ENCODE assay signal across 1 cellular context in genomic region chr12:52867152-52867551, GRCh38.
TF ChIP-seq lines count a peak whose summit lies in the region.

No MANE protein-coding gene starts in this region.

TF ChIP-seq in endothelial cell of umbilical vein, 7 proteins besides CTCF, POLR2A, EP300 and RAD21:
- no peak for TF ChIP-seq MYC (IDR thresholded peaks at IDR 0.05; ENCODE audit: low read depth, low read length)
